ENCODE assay signal across 8 cellular contexts in genomic region chr14:76352639-76353281, GRCh38. TPM values are rescaled to one million over a fixed set of nuclear protein-coding genes. Genes with fewer than 3 reads are reported as not detected.
DNase-seq lines count a peak whose midpoint lies in the region; ATAC-seq and TF ChIP-seq lines count a peak whose summit lies in the region.

No MANE protein-coding gene starts in this region.

- no peak overlapping the region for H3K27ac Mint-ChIP-seq in T-helper 17 cell

- no peaks in the 10 kb centered on the region for H3K9me3 ChIP-seq in T-helper 17 cell (ENCODE audit: control insufficient read depth, low read length, poor library complexity, severe bottlenecking)

- H3K4me3 ChIP-seq in Jurkat, Clone E6-1 (ENCODE audit: low read length): no peak overlapping the region

- ATAC-seq in T-helper 17 cell: peak; percentile 57

- peak; percentile 80 for DNase-seq in GM10266 (ENCODE audit: extremely low spot score)
- peak; percentile 19 for DNase-seq in Jurkat, Clone E6-1 (ENCODE audit: low read depth, low spot score)
- peak; percentile 22 to 46 (median 31) for DNase-seq in T-helper 17 cell
- DNase-seq in astrocyte of the hippocampus (ENCODE audit: low read depth, low spot score): peak; percentile 78
- DNase-seq in iPS-NIHi11 (ENCODE audit: low spot score): peak; percentile 93
- DNase-seq in stimulated activated CD4-positive, alpha-beta T cell treated with anti-CD3 and anti-CD28 coated beads, Interleukin-1b, Interleukin-23, amount 100 ng/mL, for 4 hours (ENCODE audit: low read depth in 2 of 2): peak; percentile 27 to 50
- no peak for DNase-seq in NCI-H226
- DNase-seq in NK-92 (lab: John Stamatoyannopoulos, UW; ENCODE audit: unreplicated experiment): no peak

- peak; percentile 97 for TF ChIP-seq CTCF in GM10266 (IDR thresholded peaks at IDR 0.05; ENCODE audit: control insufficient read depth, insufficient read depth, low read depth, missing control alignments)

- peaks cover 2% of the 10 kb centered on the region for H3K36me3 Mint-ChIP-seq in T-helper 17 cell (ENCODE audit: low read depth)

- H3K4me1 Mint-ChIP-seq in T-helper 17 cell: peaks cover 7% of the 10 kb centered on the region

- peaks cover 78% of the 10 kb centered on the region for H3K27me3 Mint-ChIP-seq in T-helper 17 cell

- no peak overlapping the region for H3K4me3 Mint-ChIP-seq in T-helper 17 cell

RNA-seq across cellular contexts. Expression of gene ESRRB, which starts 23.2 kb away (rescaled TPM):
- not detected for polyA plus RNA-seq in Jurkat, Clone E6-1 (2012; ENCODE audit: insufficient read depth, insufficient read length)
- total RNA-seq in T-helper 17 cell: under 1 TPM in 1 of 2 donors, not detected in 1; 0.40 TPM

Comparison
In these comparisons a context has a peak if more than half of its experiments do, and no peak if none do; other contexts are left out.
1. DNase-seq: peak in GM10266 (single experiment), Jurkat, Clone E6-1 (single experiment), T-helper 17 cell (3 of 3), astrocyte of the hippocampus (single experiment), iPS-NIHi11 (single experiment) and stimulated activated CD4-positive, alpha-beta T cell treated with anti-CD3 and anti-CD28 coated beads, Interleukin-1b, Interleukin-23, amount 100 ng/mL, for 4 hours (2 of 2); none in NCI-H226 (single experiment) and NK-92 (single experiment).